7 cellular contexts compared by ENCODE assay signal in the genomic region with DNA sequence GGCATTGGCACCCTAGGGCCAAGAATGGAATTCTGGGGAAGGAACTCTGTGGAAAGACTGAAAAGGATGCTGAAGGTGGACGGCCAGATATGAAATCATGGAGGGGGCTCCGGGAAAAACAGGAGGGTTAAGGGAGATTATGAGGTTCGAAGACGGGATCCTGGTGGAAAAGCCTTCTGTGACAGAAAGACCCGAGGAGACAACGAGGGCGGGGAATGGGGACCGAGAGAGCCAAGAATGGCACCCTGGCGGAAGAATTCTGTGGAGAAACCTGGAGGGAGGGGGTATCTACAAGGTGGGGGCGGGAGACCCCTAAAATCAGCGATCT. TPM values are rescaled to one million over a fixed set of nuclear protein-coding genes. Genes with fewer than 3 reads are reported as not detected.
DNase-seq lines count a peak whose midpoint lies in the region; ATAC-seq and TF ChIP-seq lines count a peak whose summit lies in the region.

No MANE protein-coding gene starts in this region.

- H3K4me3 Mint-ChIP-seq in glutamatergic neuron (ENCODE audit: unreplicated experiment): peak overlapping the region; percentile 99
- peak overlapping the region; percentile 82 for H3K4me3 Mint-ChIP-seq in stimulated activated memory B cell treated with anti-CD40 and anti-IgM and Interleukin-4, amounts not matched to agents 10 μg/mL and 1 μg/mL and 100 μg/mL, for 72 hours

- H3K4me1 Mint-ChIP-seq in glutamatergic neuron (ENCODE audit: low read depth, unreplicated experiment): peaks cover 5% of the 10 kb centered on the region
- H3K4me1 Mint-ChIP-seq in stimulated activated memory B cell treated with anti-CD40 and anti-IgM and Interleukin-4, amounts not matched to agents 10 μg/mL and 1 μg/mL and 100 μg/mL, for 72 hours: peaks cover 32% of the 10 kb centered on the region

- H3K27me3 Mint-ChIP-seq in glutamatergic neuron (ENCODE audit: unreplicated experiment): peaks cover 5% of the 10 kb centered on the region
- no peaks in the 10 kb centered on the region for H3K27me3 Mint-ChIP-seq in stimulated activated memory B cell treated with anti-CD40 and anti-IgM and Interleukin-4, amounts not matched to agents 10 μg/mL and 1 μg/mL and 100 μg/mL, for 72 hours

- H3K36me3 ChIP-seq in HAP-1 (replicated peaks) (peaks cover 56% of the 10 kb centered on the region), SK-N-MC (ENCODE audit: insufficient read depth, low read length) (peaks cover 56% of the 10 kb centered on the region)

- H3K27ac Mint-ChIP-seq in glutamatergic neuron (ENCODE audit: unreplicated experiment): peak overlapping the region; percentile 84
- H3K27ac Mint-ChIP-seq in stimulated activated memory B cell treated with anti-CD40 and anti-IgM and Interleukin-4, amounts not matched to agents 10 μg/mL and 1 μg/mL and 100 μg/mL, for 72 hours: peak overlapping the region; percentile 71

- no peak for ATAC-seq in stimulated activated memory B cell treated with anti-CD40 and anti-IgM and Interleukin-4, amounts not matched to agents 10 μg/mL and 1 μg/mL and 100 μg/mL, for 72 hours
- ATAC-seq in GM21390 (IDR thresholded peaks at IDR 0.05; ENCODE audit: unreplicated experiment): no peak

- H3K27ac ChIP-seq in SK-N-MC: no peak overlapping the region

- no peaks in the 10 kb centered on the region for H3K36me3 Mint-ChIP-seq in glutamatergic neuron (ENCODE audit: unreplicated experiment)
- peaks cover 36% of the 10 kb centered on the region for H3K36me3 Mint-ChIP-seq in stimulated activated memory B cell treated with anti-CD40 and anti-IgM and Interleukin-4, amounts not matched to agents 10 μg/mL and 1 μg/mL and 100 μg/mL, for 72 hours

- H3K27me3 ChIP-seq in HAP-1 (ENCODE audit: low read depth): no peaks in the 10 kb centered on the region

- in situ Hi-C loops in HAP-1 (cut with MboI; ENCODE audit: low sequenced_read_pairs): no loop called here

- no peaks in the 10 kb centered on the region for H3K9me3 ChIP-seq in HAP-1
- H3K9me3 ChIP-seq in SK-N-MC (ENCODE audit: low read depth, low read length): no peaks in the 10 kb centered on the region

- H3K4me3 ChIP-seq in HAP-1 (peak overlapping the region; percentile 68), SK-N-MC (peak overlapping the region; percentile 98)

- peaks cover 11% of the 10 kb centered on the region for H3K4me1 ChIP-seq in HAP-1

- no peak for TF ChIP-seq CTCF in glutamatergic neuron (IDR thresholded peaks at IDR 0.05; ENCODE audit: partially characterized antibody, unreplicated experiment)

- H3K9ac ChIP-seq in SK-N-MC (ENCODE audit: insufficient read length): peak overlapping the region; percentile 89

- DNase-seq in HAP-1 (ENCODE audit: low spot score in 2 of 2) (no peak), SK-N-MC (ENCODE audit: low read depth, low spot score) (no peak), glutamatergic neuron (no peak), H4 (ENCODE audit: low spot score) (no peak), NCI-H345 (lab: John Stamatoyannopoulos, UW) (no peak)

- H3K9me3 Mint-ChIP-seq in glutamatergic neuron (ENCODE audit: unreplicated experiment): peaks cover 4% of the 10 kb centered on the region
- H3K9me3 Mint-ChIP-seq in stimulated activated memory B cell treated with anti-CD40 and anti-IgM and Interleukin-4, amounts not matched to agents 10 μg/mL and 1 μg/mL and 100 μg/mL, for 72 hours: no peaks in the 10 kb centered on the region

RNA-seq across cellular contexts. Expression of a gene that starts 0.4 kb away (rescaled TPM):
- 18.4 TPM for total RNA-seq in glutamatergic neuron (ENCODE audit: unreplicated experiment)
- total RNA-seq in H4 (2014; rRNA removed; shearing (Covaris generic)): 8.7 and 17.3 TPM in 2 replicates

RNA-seq across cellular contexts. Expression of a gene that starts 0.5 kb away (rescaled TPM):
- 10.1 TPM for total RNA-seq in glutamatergic neuron (ENCODE audit: unreplicated experiment)
- total RNA-seq in H4 (2014; rRNA removed; shearing (Covaris generic)): 17.4 and 21.6 TPM in 2 replicates

RNA-seq across cellular contexts. Expression of a gene that starts 38.6 kb away (rescaled TPM):
- total RNA-seq in glutamatergic neuron (ENCODE audit: unreplicated experiment): 47.4 TPM
- total RNA-seq in H4 (2014; rRNA removed; shearing (Covaris generic)): 0.02 and 0.21 TPM in 2 replicates

RNA-seq across cellular contexts. Expression of a gene that starts 56.0 kb away (rescaled TPM):
- 18.6 TPM for total RNA-seq in glutamatergic neuron (ENCODE audit: unreplicated experiment)
- total RNA-seq in H4 (2014; rRNA removed; shearing (Covaris generic)): 53.5 and 74.6 TPM in 2 replicates

Comparison
In these comparisons a context has a peak if more than half of its experiments do, and no peak if none do; other contexts are left out.
1. RNA of a gene that starts 38.6 kb away (total RNA-seq): 47.4 TPM in glutamatergic neuron (single experiment); 0.02 to 0.21 TPM in H4; every median in the first group is over 10 times any median in the second.